In the genomic region with DNA sequence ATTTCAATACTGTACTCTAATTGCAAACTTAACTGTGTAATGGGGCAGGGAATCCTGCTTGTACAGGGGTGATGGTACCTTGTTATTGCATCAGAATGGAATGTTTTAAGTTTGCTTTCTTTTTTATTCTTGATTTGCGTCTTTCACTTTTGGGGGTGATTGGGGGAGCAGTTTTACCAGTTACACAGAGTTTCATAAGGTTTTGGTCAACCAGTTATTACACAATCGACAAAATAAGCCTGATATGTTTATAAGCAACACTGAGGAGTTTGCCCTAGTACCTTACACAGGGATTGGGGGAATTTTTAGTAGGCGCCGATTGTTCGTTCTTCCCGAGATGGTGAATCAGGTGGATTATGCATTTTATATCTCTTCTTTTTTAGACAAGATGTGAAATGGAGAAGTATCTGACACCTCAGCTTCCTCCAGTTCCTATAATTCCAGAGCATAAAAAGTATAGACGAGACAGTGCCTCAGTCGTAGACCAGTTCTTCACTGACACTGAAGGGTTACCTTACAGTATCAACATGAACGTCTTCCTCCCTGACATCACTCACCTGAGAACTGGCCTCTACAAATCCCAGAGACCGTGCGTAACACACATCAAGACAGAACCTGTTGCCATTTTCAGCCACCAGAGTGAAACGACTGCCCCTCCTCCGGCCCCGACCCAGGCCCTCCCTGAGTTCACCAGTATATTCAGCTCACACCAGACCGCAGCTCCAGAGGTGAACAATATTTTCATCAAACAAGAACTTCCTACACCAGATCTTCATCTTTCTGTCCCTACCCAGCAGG, we compare ENCODE assay signal across 14 cellular contexts. TPM values are rescaled to one million over a fixed set of nuclear protein-coding genes. Genes with fewer than 3 reads are reported as not detected.
DNase-seq lines count a peak whose midpoint lies in the region; ATAC-seq and TF ChIP-seq lines count a peak whose summit lies in the region.
"Had no signal": no experiment of that assay in that cellular context is flagged by ENCODE, and none has a peak within 500 bp of the region (broad histone marks: within the 10 kb centered on the region; RNA-seq: fewer than 3 reads in every experiment).

No MANE protein-coding gene starts in this region.

- no peak for DNase-seq in CD4-positive, alpha-beta T cell
- DNase-seq in NCI-H69 (lab: John Stamatoyannopoulos, UW), result peak; percentile 9
- DNase-seq in fibroblast of villous mesenchyme (ENCODE audit: low read depth), result peak; percentile 37
- peak; percentile 22 for DNase-seq in putamen (ENCODE audit: low spot score)
- DNase-seq in ecto neural progenitor cell (ENCODE audit: low spot score), result no peak
- DNase-seq in coronary artery (ENCODE audit: low spot score), result no peak
- no peak for DNase-seq in activated naive CD4-positive, alpha-beta T cell (lab: John Stamatoyannopoulos, UW)
- DNase-seq in stimulated activated CD4-positive, alpha-beta T cell treated with anti-CD3 and anti-CD28 coated beads, Interleukin-4, amount 100 ng/mL, for 24 hours, result no peak
- DNase-seq: activated effector memory CD4-positive, alpha-beta T cell treated with Interleukin-2 at 50 U/mL for 16 hours; CD4-positive, CD25-positive, alpha-beta regulatory T cell; heart left ventricle; NCI-H2171 had no signal

- peak overlapping the region; percentile 83 for H3K4me3 ChIP-seq in fibroblast of villous mesenchyme (ENCODE audit: low read depth, low read length)
- H3K4me3 ChIP-seq in coronary artery, result no peak overlapping the region
- H3K4me3 ChIP-seq: neural progenitor cell had no signal

- H3K27ac ChIP-seq in CD4-positive, alpha-beta T cell (ENCODE audit: low read depth, low read length), result no peak overlapping the region
- no peak overlapping the region for H3K27ac ChIP-seq in coronary artery
- H3K27ac ChIP-seq: neural progenitor cell had no signal

- H3K27ac Mint-ChIP-seq in CD4-positive, alpha-beta T cell, result no peak overlapping the region
- H3K27ac Mint-ChIP-seq: CD4-positive, CD25-positive, alpha-beta regulatory T cell; neural progenitor cell had no signal

- peaks cover 11% of the 10 kb centered on the region for H3K27me3 ChIP-seq in CD4-positive, alpha-beta T cell (ENCODE audit: control insufficient read depth, insufficient read depth, low read length)
- H3K27me3 ChIP-seq: SJCRH30 had no signal

- intact Hi-C loops in CD4-positive, alpha-beta T cell (cut with DNase I, micrococcal nuclease), result no loop called here

- TF ChIP-seq CTCF in CD4-positive, alpha-beta T cell (IDR thresholded peaks at IDR 0.05), result no peak
- TF ChIP-seq CTCF in fibroblast of villous mesenchyme (IDR thresholded peaks at IDR 0.05; ENCODE audit: insufficient read depth, low read depth, low read length), result no peak
- no peak for TF ChIP-seq CTCF in coronary artery (IDR thresholded peaks at IDR 0.05)

- POLR2A ChIA-PET in CD4-positive, alpha-beta T cell (lab: Charles Lee), result no interaction called here

- peaks cover 8% of the 10 kb centered on the region for H3K36me3 Mint-ChIP-seq in CD4-positive, alpha-beta T cell (ENCODE audit: low read depth)
- H3K36me3 Mint-ChIP-seq: neural progenitor cell had no signal

- CTCF ChIA-PET in CD4-positive, alpha-beta T cell (lab: Charles Lee), result no interaction called here

- H3K27me3 Mint-ChIP-seq in CD4-positive, alpha-beta T cell, result peaks cover 14% of the 10 kb centered on the region

- no peaks in the 10 kb centered on the region for H3K9me3 ChIP-seq in CD4-positive, alpha-beta T cell (ENCODE audit: control insufficient read depth, low read length)
- H3K9me3 ChIP-seq: heart left ventricle, SJCRH30 had no signal

- peak overlapping the region; percentile 17 for H3K4me3 Mint-ChIP-seq in CD4-positive, alpha-beta T cell

- H3K4me1 Mint-ChIP-seq in CD4-positive, alpha-beta T cell (ENCODE audit: low read depth), result peaks cover 22% of the 10 kb centered on the region

- ATAC-seq in CD4-positive, alpha-beta T cell (ENCODE audit: poor library complexity), result no peak
- ATAC-seq: heart left ventricle had no signal

- no peaks in the 10 kb centered on the region for H3K9me3 Mint-ChIP-seq in CD4-positive, alpha-beta T cell
- H3K9me3 Mint-ChIP-seq: CD4-positive, CD25-positive, alpha-beta regulatory T cell; neural progenitor cell had no signal

RNA-seq across cellular contexts. Expression of a gene that starts 2.9 kb away (rescaled TPM):
- total RNA-seq in CD4-positive, alpha-beta T cell, result 10 to 100 TPM; 10.8 to 12.3 TPM
- total RNA-seq in fibroblast of villous mesenchyme, result 6.1 and 15.1 TPM in 2 replicates

Comparison
In these comparisons a context has a peak if more than half of its experiments do, and no peak if none do; other contexts are left out.
1. DNase-seq: peak in NCI-H69 (single experiment), fibroblast of villous mesenchyme (single experiment) and putamen (single experiment); none in CD4-positive, alpha-beta T cell (0 of 10), ecto neural progenitor cell (single experiment), coronary artery (single experiment), activated naive CD4-positive, alpha-beta T cell (0 of 4) and stimulated activated CD4-positive, alpha-beta T cell treated with anti-CD3 and anti-CD28 coated beads, Interleukin-4, amount 100 ng/mL, for 24 hours (single experiment).